In genomic region chr1:156815851-156816536, GRCh38 we compare ENCODE assay signal across 11 cellular contexts. TPM values are rescaled to one million over a fixed set of nuclear protein-coding genes. Genes with fewer than 3 reads are reported as not detected.
DNase-seq lines count a peak whose midpoint lies in the region; ATAC-seq and TF ChIP-seq lines count a peak whose summit lies in the region.
"Had no signal": no experiment of that assay in that cellular context is flagged by ENCODE, and none has a peak within 500 bp of the region (broad histone marks: within the 10 kb centered on the region; RNA-seq: fewer than 3 reads in every experiment).

No MANE protein-coding gene starts in this region.

- ATAC-seq in naive thymus-derived CD4-positive, alpha-beta T cell = no peak
- ATAC-seq in GM18505 (IDR thresholded peaks at IDR 0.05; ENCODE audit: unreplicated experiment) = no peak
- ATAC-seq in HG02623 (IDR thresholded peaks at IDR 0.05; ENCODE audit: unreplicated experiment) = no peak

- no peak overlapping the region for H3K4me3 Mint-ChIP-seq in MCF 10A (ENCODE audit: unreplicated experiment)
- peak overlapping the region; percentile 82 to 97 (median 84) for H3K4me3 Mint-ChIP-seq in naive thymus-derived CD4-positive, alpha-beta T cell

- CTCF ChIA-PET in MCF 10A (lab: Yijun Ruan, JAX) = interaction anchor here (0.9 to 12.4 kb wide), 3 partner anchors 22 to 75 kb away, joined by 3 to 106 read pairs (median 7); partner anchors contain the start of gene PEAR1
- CTCF ChIA-PET in naive thymus-derived CD4-positive, alpha-beta T cell (lab: Charles Lee) = interaction anchor here (1.0 kb wide), 1 partner anchor 22 kb away, joined by 3 read pairs; no protein-coding TSS in a partner anchor

- peak overlapping the region; percentile 98 for H3K27ac ChIP-seq in naive thymus-derived CD4-positive, alpha-beta T cell (ENCODE audit: low read depth, low read length)

- peaks cover 0 to 11% (median 10%) of the 10 kb centered on the region in 3 experiments for H3K36me3 ChIP-seq in naive thymus-derived CD4-positive, alpha-beta T cell (ENCODE audit: control insufficient read depth in 2 of 3, insufficient read depth in 3 of 3, low read length in 3 of 3)

- H3K4me3 ChIP-seq in naive thymus-derived CD4-positive, alpha-beta T cell (ENCODE audit: low read length) = peak overlapping the region; percentile 83

- POLR2A ChIA-PET in MCF 10A (lab: Yijun Ruan, JAX) = interaction anchor here (0.6 kb wide), 1 partner anchor 12 kb away, joined by 3 read pairs; no protein-coding TSS in a partner anchor
- POLR2A ChIA-PET in naive thymus-derived CD4-positive, alpha-beta T cell (lab: Charles Lee) = interaction anchor here (1.5 to 1.6 kb wide), 2 partner anchors 13 to 22 kb away, joined by 3 to 6 read pairs; no protein-coding TSS in a partner anchor

- H3K4me1 ChIP-seq in naive thymus-derived CD4-positive, alpha-beta T cell (ENCODE audit: control insufficient read depth in 2 of 2, insufficient read depth in 2 of 2, low read length in 2 of 2) = peaks cover 33 to 59% of the 10 kb centered on the region in 2 donors

- DNase-seq in stimulated activated naive CD4-positive, alpha-beta T cell (lab: John Stamatoyannopoulos, UW) = peak in 4 of 6 experiments; percentile 5 to 58 (median 38)
- DNase-seq in stimulated activated naive CD4-positive, alpha-beta T cell treated with Interleukin-2 at 50 U/mL for 16 hours (lab: John Stamatoyannopoulos, UW) = no peak
- DNase-seq in MCF 10A (ENCODE audit: unreplicated experiment) (no peak), NCI-H2107 (lab: John Stamatoyannopoulos, UW) (no peak), GM19240 (ENCODE audit: insufficient read length, low spot score) (no peak)
- peak in 2 of 9 donors; percentile 16 to 32 for DNase-seq in naive thymus-derived CD4-positive, alpha-beta T cell
- DNase-seq: NCI-H1930, SW 1271 had no signal

- H3K4me1 Mint-ChIP-seq in MCF 10A (ENCODE audit: insufficient read depth, unreplicated experiment) = peaks cover 46% of the 10 kb centered on the region
- peaks cover 43 to 70% (median 58%) of the 10 kb centered on the region in 7 donors for H3K4me1 Mint-ChIP-seq in naive thymus-derived CD4-positive, alpha-beta T cell

- no peak for TF ChIP-seq CTCF in MCF 10A (IDR thresholded peaks at IDR 0.05; ENCODE audit: unreplicated experiment)

- no peaks in the 10 kb centered on the region for H3K27me3 ChIP-seq in naive thymus-derived CD4-positive, alpha-beta T cell (ENCODE audit: control insufficient read depth in 2 of 2, insufficient read depth in 2 of 2, low read length in 2 of 2)

- intact Hi-C loops in MCF 10A (cut with micrococcal nuclease) = no loop called here
- intact Hi-C loops in naive thymus-derived CD4-positive, alpha-beta T cell (cut with micrococcal nuclease) = loop anchor here (1.0 to 5.0 kb wide), 14 partner anchors 9 to 477 kb away; partner anchors contain the start of genes ISG20L2 (in 2 of the 2), METTL25B (in 2 of the 2), MRPL24 (in 2 of the 2) and NTRK1 (in 2 of the 2)

- H3K36me3 Mint-ChIP-seq in MCF 10A (ENCODE audit: insufficient read depth, unreplicated experiment) = no peaks in the 10 kb centered on the region
- peaks cover 0 to 51% (median 15%) of the 10 kb centered on the region in 5 donors for H3K36me3 Mint-ChIP-seq in naive thymus-derived CD4-positive, alpha-beta T cell

- H3K27ac Mint-ChIP-seq in MCF 10A (ENCODE audit: low read depth, unreplicated experiment) = no peak overlapping the region
- H3K27ac Mint-ChIP-seq in naive thymus-derived CD4-positive, alpha-beta T cell = peak overlapping the region; percentile 97 to 100 (median 99)

- H3K9me3 ChIP-seq in naive thymus-derived CD4-positive, alpha-beta T cell (ENCODE audit: control insufficient read depth in 2 of 3, low read length in 3 of 3) = no peaks in the 10 kb centered on the region

- H3K27me3 Mint-ChIP-seq in MCF 10A (ENCODE audit: insufficient read depth, unreplicated experiment) = no peaks in the 10 kb centered on the region
- H3K27me3 Mint-ChIP-seq in naive thymus-derived CD4-positive, alpha-beta T cell = no peaks in the 10 kb centered on the region

- no peaks in the 10 kb centered on the region for H3K9me3 Mint-ChIP-seq in MCF 10A (ENCODE audit: unreplicated experiment)
- peaks cover 0 to 6% (median 0%) of the 10 kb centered on the region in 11 donors for H3K9me3 Mint-ChIP-seq in naive thymus-derived CD4-positive, alpha-beta T cell

- TSS peak; percentile 19 for BruUV-seq in MCF 10A (replicated peaks; lab: Mats Ljungman, UMichigan)

- no peak for TF ChIP-seq POLR2A in GM18505 (IDR thresholded peaks at IDR 0.05; ENCODE audit: borderline replicate concordance, extremely low read depth, insufficient read depth, insufficient read length)

RNA-seq across cellular contexts. Expression of gene SH2D2A, which starts 0.7 kb away (rescaled TPM):
- 19.2 and 27.9 TPM in 2 replicates for total RNA-seq in MCF 10A (2022)
- total RNA-seq in naive thymus-derived CD4-positive, alpha-beta T cell = 100 to 1,000 TPM in 1 of 5 experiments, 10 to 100 TPM in 4; 14.7 to 164 (median 54.3) TPM
- polyA plus RNA-seq in naive thymus-derived CD4-positive, alpha-beta T cell = 10 to 100 TPM; 12.7 to 15.7 TPM

RNA-seq across cellular contexts. Expression of gene INSRR, which starts 42.9 kb away (rescaled TPM):
- total RNA-seq in MCF 10A (2022) = not detected in 2 replicates
- under 1 TPM in 1 of 5 experiments, not detected in 4; 0.63 TPM for total RNA-seq in naive thymus-derived CD4-positive, alpha-beta T cell
- polyA plus RNA-seq in naive thymus-derived CD4-positive, alpha-beta T cell = not detected
- total RNA-seq: bronchial epithelial cell had no signal

RNA-seq across cellular contexts. Expression of gene NTRK1, which starts 44.7 kb away (rescaled TPM):
- 0.15 and 0.33 TPM in 2 replicates for total RNA-seq in MCF 10A (2022)
- total RNA-seq in naive thymus-derived CD4-positive, alpha-beta T cell = 10 to 100 TPM in 1 of 5 experiments, 1 to 10 TPM in 2, not detected in 2; 3.2 to 17.3 (median 3.3) TPM
- polyA plus RNA-seq in naive thymus-derived CD4-positive, alpha-beta T cell = under 1 TPM in 1 of 2 donors, not detected in 1; 0.09 TPM
- total RNA-seq: bronchial epithelial cell had no signal

RNA-seq across cellular contexts. Expression of gene PRCC, which starts 48.7 kb away (rescaled TPM):
- 112 and 131 TPM in 2 replicates for total RNA-seq in MCF 10A (2022)
- total RNA-seq in naive thymus-derived CD4-positive, alpha-beta T cell = 10 to 100 TPM; 53.2 to 88.9 (median 61.7) TPM
- 10 to 100 TPM; 40.9 to 60.8 TPM for polyA plus RNA-seq in naive thymus-derived CD4-positive, alpha-beta T cell

Comparison
In these comparisons a context has a peak if more than half of its experiments do, and no peak if none do; other contexts are left out.
1. DNase-seq: peak in stimulated activated naive CD4-positive, alpha-beta T cell (4 of 6); none in stimulated activated naive CD4-positive, alpha-beta T cell treated with Interleukin-2 at 50 U/mL for 16 hours (single experiment), MCF 10A (single experiment), NCI-H2107 (single experiment) and GM19240 (single experiment).